Comparison of ENCODE assay signal across 1 cellular context in the genomic region with DNA sequence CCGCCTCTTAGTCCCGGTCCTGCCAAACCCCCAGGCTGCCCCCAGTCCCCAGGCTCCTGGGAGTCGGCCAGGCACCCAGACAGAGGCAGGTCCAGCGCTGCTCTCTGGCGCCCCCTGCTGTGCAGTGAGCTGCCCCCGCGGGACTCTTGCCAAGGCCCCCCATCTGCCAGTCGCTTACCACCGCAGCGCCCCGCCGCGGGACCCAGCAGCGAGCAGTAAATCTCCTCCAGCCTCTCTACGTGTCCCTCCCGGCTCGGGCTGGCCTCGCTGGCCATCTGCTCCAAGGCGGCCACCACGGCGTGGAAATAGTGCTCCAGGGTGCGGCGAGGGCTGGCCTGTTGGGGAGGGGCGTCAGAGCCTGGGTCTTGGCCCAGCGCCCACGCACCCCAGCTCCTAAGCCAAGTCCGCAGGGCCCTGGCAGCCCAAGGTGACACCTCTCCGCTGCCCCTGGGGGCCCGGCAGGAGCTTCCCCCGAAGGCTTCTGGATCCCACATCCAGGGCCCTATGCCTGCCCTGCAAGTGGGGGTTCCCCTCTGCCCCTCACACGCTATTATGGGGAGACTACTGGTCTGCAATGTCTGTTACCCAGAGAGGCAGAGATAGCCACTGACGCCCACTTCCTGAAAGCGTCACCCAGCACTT.
A peak's percentile ranks its signal among the peaks of the same experiment; 100 is the strongest.
TF ChIP-seq lines count a peak whose summit lies in the region.

No MANE protein-coding gene starts in this region.

TF ChIP-seq in HepG2, 621 proteins besides CTCF, POLR2A, EP300 and RAD21:
- TF ChIP-seq, protein P1, sequence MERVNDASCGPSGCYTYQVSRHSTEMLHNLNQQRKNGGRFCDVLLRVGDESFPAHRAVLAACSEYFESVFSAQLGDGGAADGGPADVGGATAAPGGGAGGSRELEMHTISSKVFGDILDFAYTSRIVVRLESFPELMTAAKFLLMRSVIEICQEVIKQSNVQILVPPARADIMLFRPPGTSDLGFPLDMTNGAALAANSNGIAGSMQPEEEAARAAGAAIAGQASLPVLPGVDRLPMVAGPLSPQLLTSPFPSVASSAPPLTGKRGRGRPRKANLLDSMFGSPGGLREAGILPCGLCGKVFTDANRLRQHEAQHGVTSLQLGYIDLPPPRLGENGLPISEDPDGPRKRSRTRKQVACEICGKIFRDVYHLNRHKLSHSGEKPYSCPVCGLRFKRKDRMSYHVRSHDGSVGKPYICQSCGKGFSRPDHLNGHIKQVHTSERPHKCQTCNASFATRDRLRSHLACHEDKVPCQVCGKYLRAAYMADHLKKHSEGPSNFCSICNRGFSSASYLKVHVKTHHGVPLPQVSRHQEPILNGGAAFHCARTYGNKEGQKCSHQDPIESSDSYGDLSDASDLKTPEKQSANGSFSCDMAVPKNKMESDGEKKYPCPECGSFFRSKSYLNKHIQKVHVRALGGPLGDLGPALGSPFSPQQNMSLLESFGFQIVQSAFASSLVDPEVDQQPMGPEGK (CRISPR knock-in tag; IDR thresholded peaks at IDR 0.05) = peak; percentile 53; the same call in 1 of the 2 replicates
- TF ChIP-seq RBFOX2 (IDR thresholded peaks at IDR 0.05; ENCODE audit: low read depth, low read length) (no peak), HNRNPLL (IDR thresholded peaks at IDR 0.05; ENCODE audit: low read depth, low read length, poor library complexity, severe bottlenecking) (peak; percentile 13), IKZF1 (IDR thresholded peaks at IDR 0.05) (no peak), ZNF768 (CRISPR knock-in tag; IDR thresholded peaks at IDR 0.05) (peak; percentile 10; the same call in 1 of the 2 replicates), ZNF644 (CRISPR knock-in tag; IDR thresholded peaks at IDR 0.05; ENCODE audit: low read depth) (no peak), ZNF761 (CRISPR knock-in tag; conservative IDR thresholded peaks at IDR 0.05) (no peak), STAG1 (CRISPR knock-in tag; IDR thresholded peaks at IDR 0.05) (peak; percentile 27; the same call in 1 of the 2 replicates)
- TF ChIP-seq, protein P2, sequence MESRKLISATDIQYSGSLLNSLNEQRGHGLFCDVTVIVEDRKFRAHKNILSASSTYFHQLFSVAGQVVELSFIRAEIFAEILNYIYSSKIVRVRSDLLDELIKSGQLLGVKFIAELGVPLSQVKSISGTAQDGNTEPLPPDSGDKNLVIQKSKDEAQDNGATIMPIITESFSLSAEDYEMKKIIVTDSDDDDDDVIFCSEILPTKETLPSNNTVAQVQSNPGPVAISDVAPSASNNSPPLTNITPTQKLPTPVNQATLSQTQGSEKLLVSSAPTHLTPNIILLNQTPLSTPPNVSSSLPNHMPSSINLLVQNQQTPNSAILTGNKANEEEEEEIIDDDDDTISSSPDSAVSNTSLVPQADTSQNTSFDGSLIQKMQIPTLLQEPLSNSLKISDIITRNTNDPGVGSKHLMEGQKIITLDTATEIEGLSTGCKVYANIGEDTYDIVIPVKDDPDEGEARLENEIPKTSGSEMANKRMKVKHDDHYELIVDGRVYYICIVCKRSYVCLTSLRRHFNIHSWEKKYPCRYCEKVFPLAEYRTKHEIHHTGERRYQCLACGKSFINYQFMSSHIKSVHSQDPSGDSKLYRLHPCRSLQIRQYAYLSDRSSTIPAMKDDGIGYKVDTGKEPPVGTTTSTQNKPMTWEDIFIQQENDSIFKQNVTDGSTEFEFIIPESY (CRISPR knock-in tag; IDR thresholded peaks at IDR 0.05) = peak; percentile 58; the same call in 1 of the 2 replicates
- TF ChIP-seq, protein P3, sequence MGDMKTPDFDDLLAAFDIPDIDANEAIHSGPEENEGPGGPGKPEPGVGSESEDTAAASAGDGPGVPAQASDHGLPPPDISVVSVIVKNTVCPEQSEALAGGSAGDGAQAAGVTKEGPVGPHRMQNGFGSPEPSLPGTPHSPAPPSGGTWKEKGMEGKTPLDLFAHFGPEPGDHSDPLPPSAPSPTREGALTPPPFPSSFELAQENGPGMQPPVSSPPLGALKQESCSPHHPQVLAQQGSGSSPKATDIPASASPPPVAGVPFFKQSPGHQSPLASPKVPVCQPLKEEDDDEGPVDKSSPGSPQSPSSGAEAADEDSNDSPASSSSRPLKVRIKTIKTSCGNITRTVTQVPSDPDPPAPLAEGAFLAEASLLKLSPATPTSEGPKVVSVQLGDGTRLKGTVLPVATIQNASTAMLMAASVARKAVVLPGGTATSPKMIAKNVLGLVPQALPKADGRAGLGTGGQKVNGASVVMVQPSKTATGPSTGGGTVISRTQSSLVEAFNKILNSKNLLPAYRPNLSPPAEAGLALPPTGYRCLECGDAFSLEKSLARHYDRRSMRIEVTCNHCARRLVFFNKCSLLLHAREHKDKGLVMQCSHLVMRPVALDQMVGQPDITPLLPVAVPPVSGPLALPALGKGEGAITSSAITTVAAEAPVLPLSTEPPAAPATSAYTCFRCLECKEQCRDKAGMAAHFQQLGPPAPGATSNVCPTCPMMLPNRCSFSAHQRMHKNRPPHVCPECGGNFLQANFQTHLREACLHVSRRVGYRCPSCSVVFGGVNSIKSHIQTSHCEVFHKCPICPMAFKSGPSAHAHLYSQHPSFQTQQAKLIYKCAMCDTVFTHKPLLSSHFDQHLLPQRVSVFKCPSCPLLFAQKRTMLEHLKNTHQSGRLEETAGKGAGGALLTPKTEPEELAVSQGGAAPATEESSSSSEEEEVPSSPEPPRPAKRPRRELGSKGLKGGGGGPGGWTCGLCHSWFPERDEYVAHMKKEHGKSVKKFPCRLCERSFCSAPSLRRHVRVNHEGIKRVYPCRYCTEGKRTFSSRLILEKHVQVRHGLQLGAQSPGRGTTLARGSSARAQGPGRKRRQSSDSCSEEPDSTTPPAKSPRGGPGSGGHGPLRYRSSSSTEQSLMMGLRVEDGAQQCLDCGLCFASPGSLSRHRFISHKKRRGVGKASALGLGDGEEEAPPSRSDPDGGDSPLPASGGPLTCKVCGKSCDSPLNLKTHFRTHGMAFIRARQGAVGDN (CRISPR knock-in tag; IDR thresholded peaks at IDR 0.05) = peak; percentile 14; the same call in 1 of the 2 replicates
